Comparison of ENCODE assay signal across 17 cellular contexts in the genomic region with DNA sequence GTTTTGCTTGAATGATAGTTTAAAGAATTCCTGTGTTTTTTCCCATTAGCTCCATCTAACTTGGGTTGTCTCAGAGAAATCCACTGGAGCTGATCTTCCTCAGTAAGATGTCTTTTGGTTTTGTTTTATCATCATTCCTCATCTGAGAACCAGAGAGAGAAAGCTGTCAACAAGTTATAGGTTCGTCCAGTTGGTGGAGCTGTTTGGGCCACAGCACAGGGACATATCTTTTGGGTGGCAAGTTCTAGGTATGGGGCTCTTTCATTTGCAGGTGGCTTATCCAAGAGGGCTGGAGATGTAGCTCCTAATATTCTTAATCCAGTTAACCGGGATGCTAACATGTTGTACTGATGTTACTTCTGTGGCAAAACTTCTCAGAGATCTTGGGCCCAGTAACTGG.
DNase-seq lines count a peak whose midpoint lies in the region; ATAC-seq and TF ChIP-seq lines count a peak whose summit lies in the region.
"Had no signal": no experiment of that assay in that cellular context is flagged by ENCODE, and none has a peak within 500 bp of the region (broad histone marks: within the 10 kb centered on the region; RNA-seq: fewer than 3 reads in every experiment).

No MANE protein-coding gene starts in this region.

- TF ChIP-seq CTCF in 22Rv1 (IDR thresholded peaks at IDR 0.05) (peak; percentile 25; the same call in 1 of the 2 replicates), GM10266 (IDR thresholded peaks at IDR 0.05; ENCODE audit: control insufficient read depth, insufficient read depth, low read depth, missing control alignments) (peak; percentile 4), coronary artery (IDR thresholded peaks at IDR 0.05) (no peak)

- no peak overlapping the region for H3K4me3 Mint-ChIP-seq in central memory CD8-positive, alpha-beta T cell
- H3K4me3 Mint-ChIP-seq: activated naive CD4-positive, alpha-beta T cell treated with anti-CD3 and anti-CD28 coated beads, Interleukin-2, amount 50 U/mL, for 24 hours; naive thymus-derived CD4-positive, alpha-beta T cell had no signal

- no peaks in the 10 kb centered on the region for H3K27me3 Mint-ChIP-seq in central memory CD8-positive, alpha-beta T cell
- H3K27me3 Mint-ChIP-seq: activated naive CD4-positive, alpha-beta T cell treated with anti-CD3 and anti-CD28 coated beads, Interleukin-2, amount 50 U/mL, for 24 hours had no signal

- H3K27ac Mint-ChIP-seq in central memory CD8-positive, alpha-beta T cell (ENCODE audit: low read depth) = peak overlapping the region; percentile 58
- H3K27ac Mint-ChIP-seq: activated naive CD4-positive, alpha-beta T cell treated with anti-CD3 and anti-CD28 coated beads, Interleukin-2, amount 50 U/mL, for 24 hours; naive thymus-derived CD4-positive, alpha-beta T cell had no signal

- no peaks in the 10 kb centered on the region for H3K36me3 Mint-ChIP-seq in central memory CD8-positive, alpha-beta T cell (ENCODE audit: insufficient read depth)
- H3K36me3 Mint-ChIP-seq: naive thymus-derived CD4-positive, alpha-beta T cell had no signal

- peaks cover 18% of the 10 kb centered on the region for H3K4me1 Mint-ChIP-seq in central memory CD8-positive, alpha-beta T cell

- DNase-seq in GM10266 (ENCODE audit: extremely low spot score) = no peak
- DNase-seq in NAMALWA (ENCODE audit: low spot score) = peak; percentile 22
- no peak for DNase-seq in central memory CD8-positive, alpha-beta T cell (ENCODE audit: low spot score in 2 of 2)
- DNase-seq in inferior parietal cortex (ENCODE audit: extremely low spot score) = no peak
- no peak for DNase-seq in mesenteric fat pad (ENCODE audit: low spot score)
- no peak for DNase-seq in coronary artery (ENCODE audit: low spot score)
- DNase-seq: heart left ventricle; MG63; naive thymus-derived CD4-positive, alpha-beta T cell; NCI-H187; PC-9 had no signal

- H3K4me3 ChIP-seq in coronary artery = no peak overlapping the region
- H3K4me3 ChIP-seq: heart left ventricle, MG63, PC-9, SJSA1, skin epidermis, suprapubic skin had no signal

- H3K27ac ChIP-seq in 22Rv1 (no peak overlapping the region), coronary artery (no peak overlapping the region)
- H3K27ac ChIP-seq: heart left ventricle, PC-9, SJSA1, skin epidermis, suprapubic skin had no signal

- peaks cover 5% of the 10 kb centered on the region for H3K9me3 Mint-ChIP-seq in central memory CD8-positive, alpha-beta T cell
- H3K9me3 Mint-ChIP-seq: activated naive CD4-positive, alpha-beta T cell treated with anti-CD3 and anti-CD28 coated beads, Interleukin-2, amount 50 U/mL, for 24 hours had no signal

- ATAC-seq in central memory CD8-positive, alpha-beta T cell (replicated peaks; ENCODE audit: extremely low read depth, poor library complexity, severe bottlenecking) = no peak
- ATAC-seq in HG03039 (IDR thresholded peaks at IDR 0.05; ENCODE audit: unreplicated experiment) = no peak
- ATAC-seq: heart left ventricle; naive thymus-derived CD4-positive, alpha-beta T cell had no signal
